ENCODE assay signal across 9 cellular contexts in the genomic region with DNA sequence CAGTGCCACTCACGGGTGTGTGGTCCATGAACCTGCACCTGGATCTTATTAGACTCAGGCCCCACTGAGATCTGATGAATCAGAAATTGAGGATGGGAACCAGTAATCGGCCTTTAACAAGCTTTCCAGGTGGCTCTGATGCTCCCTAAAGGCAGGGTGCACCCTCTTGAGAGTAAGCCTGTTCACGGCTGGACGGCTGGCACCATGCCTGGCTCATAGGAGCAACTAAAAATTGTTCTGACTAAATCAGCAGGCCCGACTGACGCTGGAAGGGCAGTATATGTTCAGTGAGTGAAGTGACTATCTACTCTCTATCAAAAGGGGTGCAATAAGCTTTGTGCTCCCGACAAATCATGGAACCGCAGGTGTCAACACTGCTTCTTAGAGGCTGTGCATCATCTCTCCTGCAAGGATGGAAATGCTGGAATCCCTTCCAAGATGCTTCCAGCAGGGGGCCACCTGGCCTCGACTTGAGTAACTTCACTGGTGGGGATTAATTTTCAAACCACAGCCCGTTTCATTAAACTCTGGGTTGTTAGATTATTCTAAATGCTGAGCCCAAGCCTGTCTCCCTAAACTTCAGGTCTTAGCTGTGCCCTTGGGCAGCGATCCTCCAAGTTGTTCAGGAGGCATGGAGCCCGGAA. TPM values are rescaled to one million over a fixed set of nuclear protein-coding genes. Genes with fewer than 3 reads are reported as not detected.
A peak's percentile ranks its signal among the peaks of the same experiment; 100 is the strongest.
DNase-seq lines count a peak whose midpoint lies in the region; ATAC-seq, FAIRE-seq and TF ChIP-seq lines count a peak whose summit lies in the region.
"Had no signal": no experiment of that assay in that cellular context is flagged by ENCODE, and none has a peak within 500 bp of the region (broad histone marks: within the 10 kb centered on the region; RNA-seq: fewer than 3 reads in every experiment).

No MANE protein-coding gene starts in this region.

- H3K27me3 ChIP-seq in CD4-positive, alpha-beta T cell (ENCODE audit: control insufficient read depth, insufficient read depth, low read length), result no peaks in the 10 kb centered on the region
- H3K27me3 ChIP-seq in K562 (ENCODE audit: control insufficient read depth in 2 of 2, insufficient read depth in 2 of 2, low read length in 2 of 2), result no peaks in the 10 kb centered on the region
- no peaks in the 10 kb centered on the region for H3K27me3 ChIP-seq in mesenchymal stem cell (ENCODE audit: control insufficient read depth in 1 of 2, insufficient read depth in 1 of 2, low read length in 2 of 2)
- H3K27me3 ChIP-seq in CD4-positive, alpha-beta memory T cell (ENCODE audit: insufficient read depth, low read length), result no peaks in the 10 kb centered on the region
- H3K27me3 ChIP-seq in effector memory CD4-positive, alpha-beta T cell (replicated peaks; ENCODE audit: control insufficient read depth, insufficient read depth, low read length, poor library complexity, severe bottlenecking), result no peaks in the 10 kb centered on the region
- no peaks in the 10 kb centered on the region for H3K27me3 ChIP-seq in suprapubic skin

- peaks cover under 1% of the 10 kb centered on the region; the same call in 1 of the 3 replicates for H3K36me3 ChIP-seq in K562 (ENCODE audit: control insufficient read depth, insufficient read depth, low read length)
- peaks cover 21 to 26% of the 10 kb centered on the region in 2 experiments for H3K36me3 ChIP-seq in mesenchymal stem cell (ENCODE audit: control insufficient read depth in 1 of 2, insufficient read depth in 2 of 2, low read depth in 1 of 2, low read length in 2 of 2)
- H3K36me3 ChIP-seq in CD4-positive, alpha-beta memory T cell (ENCODE audit: insufficient read depth, low read length), result peaks cover 7% of the 10 kb centered on the region
- H3K36me3 ChIP-seq in effector memory CD4-positive, alpha-beta T cell (ENCODE audit: control insufficient read depth, insufficient read depth, low read length), result peaks cover 7% of the 10 kb centered on the region
- peaks cover 27% of the 10 kb centered on the region for H3K36me3 ChIP-seq in suprapubic skin

- no peaks in the 10 kb centered on the region for H4K20me1 ChIP-seq in K562 (replicated peaks; ENCODE audit: control insufficient read depth, insufficient read depth, low read length)

- peaks cover 33% of the 10 kb centered on the region for H3K36me3 Mint-ChIP-seq in CD4-positive, alpha-beta T cell (ENCODE audit: low read depth)
- H3K36me3 Mint-ChIP-seq in CD4-positive, alpha-beta memory T cell, result peaks cover 29 to 35% of the 10 kb centered on the region in 2 donors

- no peak overlapping the region for H3K14ac ChIP-seq in mesenchymal stem cell (ENCODE audit: low read length in 2 of 2)

- 63% methylated on average over 8 of the region's 12 CpGs for WGBS in K562 (ENCODE audit: insufficient coverage, low coverage, missing lambda C conversion rate)
- WGBS in mesenchymal stem cell, result 89% methylated on average over 12 of the region's 12 CpGs
- 79% methylated on average over 12 of the region's 12 CpGs for WGBS in suprapubic skin

- no peak overlapping the region for H4K91ac ChIP-seq in mesenchymal stem cell (ENCODE audit: low read length)

- no peak overlapping the region for H2AK5ac ChIP-seq in mesenchymal stem cell (ENCODE audit: low read length, severe bottlenecking)

- H3K4me3 Mint-ChIP-seq in CD4-positive, alpha-beta T cell, result no peak overlapping the region
- no peak overlapping the region for H3K4me3 Mint-ChIP-seq in CD4-positive, alpha-beta memory T cell

- no peak overlapping the region for H3K9ac ChIP-seq in K562 (ENCODE audit: insufficient read depth in 1 of 2, low read depth in 2 of 2, low read length in 2 of 2)
- H3K9ac ChIP-seq in mesenchymal stem cell (ENCODE audit: low read length), result no peak overlapping the region

- no peak overlapping the region for H2BK15ac ChIP-seq in mesenchymal stem cell (ENCODE audit: low read depth, poor library complexity, severe bottlenecking)

- H2AFZ ChIP-seq in K562 (ENCODE audit: low read depth, low read length) (no peak overlapping the region), mesenchymal stem cell (ENCODE audit: low read depth, low read length) (no peak overlapping the region)

- intact Hi-C loops in CD4-positive, alpha-beta T cell (cut with DNase I, micrococcal nuclease), result no loop called here
- intact Hi-C loops in K562 (cut with micrococcal nuclease), result no loop called here
- intact Hi-C loops in CD4-positive, alpha-beta memory T cell (cut with micrococcal nuclease), result no loop called here

- in situ Hi-C loops in KBM-7 (cut with MboI; ENCODE audit: low pct_unique_long_range_greater_than_20kb, low sequenced_read_pairs) (no loop called here), K562 (cut with MboI) (no loop called here)

- POLR2A ChIA-PET in CD4-positive, alpha-beta T cell (lab: Charles Lee), result no interaction called here
- POLR2A ChIA-PET in K562 (lab: Yijun Ruan, JAX), result no interaction called here
- POLR2A ChIA-PET in CD4-positive, alpha-beta memory T cell (lab: Charles Lee; ENCODE audit: partially characterized antibody), result no interaction called here

- no peaks in the 10 kb centered on the region for H3K9me1 ChIP-seq in K562 (ENCODE audit: control insufficient read depth, insufficient read depth, low read length)

- H3K4me1 ChIP-seq in K562 (replicated peaks in 1 of 2; ENCODE audit: control insufficient read depth in 2 of 2, insufficient read depth in 2 of 2, low read length in 2 of 2), result no peaks in the 10 kb centered on the region
- no peaks in the 10 kb centered on the region for H3K4me1 ChIP-seq in mesenchymal stem cell (ENCODE audit: control insufficient read depth, insufficient read depth, low read depth, low read length)
- no peaks in the 10 kb centered on the region for H3K4me1 ChIP-seq in CD4-positive, alpha-beta memory T cell (ENCODE audit: insufficient read depth, low read length)
- H3K4me1 ChIP-seq in effector memory CD4-positive, alpha-beta T cell (ENCODE audit: control insufficient read depth, insufficient read depth, low read length, poor library complexity, severe bottlenecking), result no peaks in the 10 kb centered on the region
- no peaks in the 10 kb centered on the region for H3K4me1 ChIP-seq in suprapubic skin

- H3K4me2 ChIP-seq in K562 (ENCODE audit: insufficient read depth, low read length), result no peak overlapping the region
- no peak overlapping the region for H3K4me2 ChIP-seq in mesenchymal stem cell (ENCODE audit: low read length, poor library complexity, severe bottlenecking)

- H3K79me2 ChIP-seq in K562 (ENCODE audit: control insufficient read depth, insufficient read depth, low read length), result no peaks in the 10 kb centered on the region

- no peak for TF ChIP-seq EP300 in K562 (IDR thresholded peaks at IDR 0.05; ENCODE audit: low read length)
- no peak for TF ChIP-seq EP300 in suprapubic skin (IDR thresholded peaks at IDR 0.05)

- no peak overlapping the region for H3K27ac Mint-ChIP-seq in CD4-positive, alpha-beta T cell
- no peak overlapping the region for H3K27ac Mint-ChIP-seq in CD4-positive, alpha-beta memory T cell

- no peak overlapping the region for H4K8ac ChIP-seq in mesenchymal stem cell (ENCODE audit: low read length)

- no peaks in the 10 kb centered on the region for H3K9me3 ChIP-seq in CD4-positive, alpha-beta T cell (ENCODE audit: control insufficient read depth, low read length)
- H3K9me3 ChIP-seq in K562 (replicated peaks; ENCODE audit: control insufficient read depth, insufficient read depth, low read depth, low read length) (no peaks in the 10 kb centered on the region), mesenchymal stem cell (ENCODE audit: control insufficient read depth, low read length) (no peaks in the 10 kb centered on the region), suprapubic skin (no peaks in the 10 kb centered on the region)
- H3K9me3 ChIP-seq in CD4-positive, alpha-beta memory T cell (ENCODE audit: control insufficient read depth in 1 of 2, low read length in 2 of 2), result no peaks in the 10 kb centered on the region
- H3K9me3 ChIP-seq in effector memory CD4-positive, alpha-beta T cell (ENCODE audit: control insufficient read depth, low read length), result no peaks in the 10 kb centered on the region

- peaks cover 4% of the 10 kb centered on the region for H3K79me1 ChIP-seq in mesenchymal stem cell (replicated peaks; ENCODE audit: low read length, poor library complexity, severe bottlenecking)

- H3K9me3 Mint-ChIP-seq in CD4-positive, alpha-beta T cell, result no peaks in the 10 kb centered on the region
- H3K9me3 Mint-ChIP-seq in CD4-positive, alpha-beta memory T cell, result no peaks in the 10 kb centered on the region

- H3K27me3 Mint-ChIP-seq in CD4-positive, alpha-beta T cell, result no peaks in the 10 kb centered on the region
- no peaks in the 10 kb centered on the region for H3K27me3 Mint-ChIP-seq in CD4-positive, alpha-beta memory T cell

- FAIRE-seq in K562 (lab: Jason Lieb, UNC), result no peak

- H3K4me3 ChIP-seq in K562 (no peak overlapping the region), mesenchymal stem cell (ENCODE audit: insufficient read depth in 1 of 2, low read depth in 1 of 2, low read length in 2 of 2) (no peak overlapping the region), suprapubic skin (no peak overlapping the region)
- no peak overlapping the region for H3K4me3 ChIP-seq in CD4-positive, alpha-beta memory T cell (ENCODE audit: low read length in 2 of 2)
- no peak overlapping the region for H3K4me3 ChIP-seq in effector memory CD4-positive, alpha-beta T cell (ENCODE audit: insufficient read depth, low read depth, low read length, poor library complexity, severe bottlenecking)

- no peak overlapping the region for H2BK120ac ChIP-seq in mesenchymal stem cell (ENCODE audit: low read depth, low read length)

- H2BK5ac ChIP-seq in mesenchymal stem cell (ENCODE audit: low read depth, low read length, poor library complexity, severe bottlenecking), result no peak overlapping the region

- H2BK12ac ChIP-seq in mesenchymal stem cell (ENCODE audit: low read length in 2 of 2), result no peak overlapping the region

- CTCF ChIA-PET in CD4-positive, alpha-beta T cell (lab: Charles Lee), result no interaction called here
- CTCF ChIA-PET in K562 (lab: Yijun Ruan, JAX; ENCODE audit: low intra/inter-chr PET ratio), result interaction anchor here (0.6 kb wide), 1 partner anchor 238 kb away, joined by 3 read pairs; no protein-coding TSS in a partner anchor
- CTCF ChIA-PET in CD4-positive, alpha-beta memory T cell (lab: Charles Lee; ENCODE audit: partially characterized antibody), result interaction anchor here (1.3 to 1.6 kb wide), 3 partner anchors 8 to 73 kb away, joined by 4 read pairs; no protein-coding TSS in a partner anchor

- TF ChIP-seq POLR2A in K562 (conservative IDR thresholded peaks at IDR 0.05) (no peak), suprapubic skin (IDR thresholded peaks at IDR 0.05) (no peak)

- no peak for DNase-seq in CD4-positive, alpha-beta T cell
- peak; percentile 18 for DNase-seq in KBM-7
- DNase-seq in K562 (ENCODE audit: extremely low read depth in 1 of 4, low spot score in 3 of 4), result peak; percentile 7 to 30 (median 22)
- peak; percentile 32 for DNase-seq in mesenchymal stem cell
- DNase-seq in CD4-positive, alpha-beta memory T cell, result no peak
- DNase-seq in effector memory CD4-positive, alpha-beta T cell, result no peak
- DNase-seq in suprapubic skin (ENCODE audit: low spot score in 2 of 2), result no peak
- DNase-seq: activated effector memory CD4-positive, alpha-beta T cell treated with Interleukin-2 at 50 U/mL for 16 hours had no signal

- peak in 1 of 2 experiments; percentile 18; a peak in 1 of 4 replicates for TF ChIP-seq RAD21 in K562 (CRISPR knock-in tag; conservative IDR thresholded peaks at IDR 0.05 in 1 of 2, IDR thresholded peaks at IDR 0.05 in 1 of 2)

- H3K4ac ChIP-seq in mesenchymal stem cell (ENCODE audit: low read depth in 1 of 2, low read length in 2 of 2), result no peak overlapping the region

- peak; percentile 7 for TF ChIP-seq CTCF in CD4-positive, alpha-beta T cell (IDR thresholded peaks at IDR 0.05)
- TF ChIP-seq CTCF in K562 (IDR thresholded peaks at IDR 0.05 in 2 of 3, conservative IDR thresholded peaks at IDR 0.05 in 1 of 3; ENCODE audit: insufficient read depth in 2 of 3, low read depth in 1 of 3, low read length in 3 of 3) (peak; percentile 23 to 41 (median 40); a peak in 3 of 6 replicates), suprapubic skin (IDR thresholded peaks at IDR 0.05) (peak in 1 of 2 donors; percentile 8)

- ATAC-seq in CD4-positive, alpha-beta T cell (ENCODE audit: poor library complexity), result no peak
- ATAC-seq in K562 (peak; percentile 57; the same call in 2 of the 3 replicates), GM19397 (IDR thresholded peaks at IDR 0.05; ENCODE audit: unreplicated experiment) (no peak)

- no peaks in the 10 kb centered on the region for H3K4me1 Mint-ChIP-seq in CD4-positive, alpha-beta T cell (ENCODE audit: low read depth)
- no peaks in the 10 kb centered on the region for H3K4me1 Mint-ChIP-seq in CD4-positive, alpha-beta memory T cell

- no peak overlapping the region for H3K27ac ChIP-seq in CD4-positive, alpha-beta T cell (ENCODE audit: low read depth, low read length)
- H3K27ac ChIP-seq in K562 (ENCODE audit: extremely low read depth, low read depth, low read length), result no peak overlapping the region
- no peak overlapping the region for H3K27ac ChIP-seq in mesenchymal stem cell (ENCODE audit: low read length, poor library complexity, severe bottlenecking)
- no peak overlapping the region for H3K27ac ChIP-seq in CD4-positive, alpha-beta memory T cell (ENCODE audit: low read depth, low read length)
- H3K27ac ChIP-seq in effector memory CD4-positive, alpha-beta T cell (ENCODE audit: insufficient read depth, low read length, poor library complexity, severe bottlenecking), result no peak overlapping the region
- H3K27ac ChIP-seq in suprapubic skin, result no peak overlapping the region

- H3K18ac ChIP-seq in mesenchymal stem cell (ENCODE audit: low read depth in 1 of 2, low read length in 2 of 2), result no peak overlapping the region

- no peak overlapping the region for H3K23ac ChIP-seq in mesenchymal stem cell (ENCODE audit: low read length in 2 of 2)

- no TSS peak for BruUV-seq in K562 (replicated peaks; lab: Mats Ljungman, UMichigan)

RNA-seq across cellular contexts. Expression of a gene that starts 28.4 kb away (rescaled TPM):
- total RNA-seq in CD4-positive, alpha-beta T cell, result 1 to 10 TPM; 8.0 to 9.3 TPM
- 69.5 and 72.0 TPM in 2 replicates for total RNA-seq in K562 (2011; cell fraction: chromatin; rRNA removed; ENCODE audit: low replicate concordance)
- total RNA-seq in K562 (2011; cell fraction: nucleolus; rRNA removed), result 39.7 and 40.4 TPM in 2 replicates
- total RNA-seq in K562 (2011; cell fraction: nucleoplasm; rRNA removed), result 53.1 and 53.5 TPM in 2 replicates
- total RNA-seq in K562 (2014; rRNA removed) (13.6 and 14.5 TPM in 2 replicates), K562 (2014; rRNA removed; fragmentation: Illumina TruSeq; extraction: Trizol) (11.8 and 14.4 TPM in 2 replicates), K562 (2015; rRNA removed; fragmentation: Illumina TruSeq; extraction: Trizol) (10.0 TPM in 2 replicates), K562 (2021) (15.1 and 16.7 TPM in 2 replicates), suprapubic skin (10 to 100 TPM; 17.6 to 37.9 (median 21.0) TPM)
- polyA plus RNA-seq in K562 (2011; rRNA removed) (15.2 and 17.3 TPM in 2 replicates), K562 (2014; fragmentation: Illumina TruSeq; extraction: Trizol) (10.1 and 11.0 TPM in 2 replicates), K562 (2014; fragmentation: Nextera tagmentation; extraction: Ambion mirVana) (1 to 10 TPM; 3.5 to 3.6 TPM), K562 (2014; rRNA removed) (12.8 and 14.3 TPM in 2 replicates)
- 10.9 and 16.4 TPM in 2 replicates for polyA plus RNA-seq in K562 (2011; cell fraction: cytosol; rRNA removed)
- 69.1 and 95.5 TPM in 2 replicates for polyA plus RNA-seq in K562 (2011; cell fraction: nucleus; rRNA removed)
- 9.5 and 10.9 TPM in 2 replicates for polyA plus RNA-seq in K562 (2012)
- 18.1 and 25.7 TPM in 2 replicates for polyA minus RNA-seq in K562 (2011; rRNA and poly(A)+ RNA removed)
- 9.5 and 10.3 TPM in 2 replicates for polyA minus RNA-seq in K562 (2011; cell fraction: cytosol; rRNA and poly(A)+ RNA removed)
- polyA minus RNA-seq in K562 (2011; cell fraction: nucleus; rRNA and poly(A)+ RNA removed), result 24.1 and 34.4 TPM in 2 replicates
- polyA plus RNA-seq in mesenchymal stem cell (2013, experiment 1 of 2), result 5.4 TPM
- polyA plus RNA-seq in mesenchymal stem cell (2013, experiment 2 of 2), result 5.0 TPM
- total RNA-seq in CD4-positive, alpha-beta memory T cell, result 10 to 100 TPM; 25.7 to 27.7 TPM
- 1 to 10 TPM; 2.8 to 4.5 TPM for polyA plus RNA-seq in CD4-positive, alpha-beta memory T cell

RNA-seq across cellular contexts. Expression of a gene that starts 57.6 kb away (rescaled TPM):
- 1 to 10 TPM; 2.4 to 2.9 TPM for total RNA-seq in CD4-positive, alpha-beta T cell
- total RNA-seq in K562 (2011; cell fraction: chromatin; rRNA removed; ENCODE audit: low replicate concordance), result 0.81 and 1.0 TPM in 2 replicates
- total RNA-seq in K562 (2011; cell fraction: nucleolus; rRNA removed), result 0.17 and 0.66 TPM in 2 replicates
- 0.29 and 0.69 TPM in 2 replicates for total RNA-seq in K562 (2011; cell fraction: nucleoplasm; rRNA removed)
- 1.7 and 2.9 TPM in 2 replicates for total RNA-seq in K562 (2014; rRNA removed)
- total RNA-seq in K562 (2014; rRNA removed; fragmentation: Illumina TruSeq; extraction: Trizol), result 1.7 and 3.5 TPM in 2 replicates
- total RNA-seq in K562 (2015; rRNA removed; fragmentation: Illumina TruSeq; extraction: Trizol), result 0.98 and 1.1 TPM in 2 replicates
- 1.6 and 2.8 TPM in 2 replicates for total RNA-seq in K562 (2021)
- 1.1 and 1.5 TPM in 2 replicates for polyA plus RNA-seq in K562 (2011; rRNA removed)
- 1.3 and 1.4 TPM in 2 replicates for polyA plus RNA-seq in K562 (2011; cell fraction: cytosol; rRNA removed)
- polyA plus RNA-seq in K562 (2011; cell fraction: nucleus; rRNA removed), result 1.1 and 1.3 TPM in 2 replicates
- polyA plus RNA-seq in K562 (2012), result 2.0 and 2.7 TPM in 2 replicates
- polyA plus RNA-seq in K562 (2014; fragmentation: Illumina TruSeq; extraction: Trizol), result 1.7 and 2.1 TPM in 2 replicates
- polyA plus RNA-seq in K562 (2014; fragmentation: Nextera tagmentation; extraction: Ambion mirVana), result under 1 TPM; 0.20 to 0.38 TPM
- 1.6 and 3.2 TPM in 2 replicates for polyA plus RNA-seq in K562 (2014; rRNA removed)
- 0.69 and 1.1 TPM in 2 replicates for polyA minus RNA-seq in K562 (2011; rRNA and poly(A)+ RNA removed)
- 0.86 and 1.8 TPM in 2 replicates for polyA minus RNA-seq in K562 (2011; cell fraction: cytosol; rRNA and poly(A)+ RNA removed)
- polyA minus RNA-seq in K562 (2011; cell fraction: nucleus; rRNA and poly(A)+ RNA removed), result 0.67 TPM in 2 replicates
- 3.8 TPM for polyA plus RNA-seq in mesenchymal stem cell (2013, experiment 1 of 2)
- 4.5 TPM for polyA plus RNA-seq in mesenchymal stem cell (2013, experiment 2 of 2)
- 1 to 10 TPM; 6.7 to 9.6 TPM for total RNA-seq in CD4-positive, alpha-beta memory T cell
- 1 to 10 TPM; 4.4 to 7.7 TPM for polyA plus RNA-seq in CD4-positive, alpha-beta memory T cell
- 1 to 10 TPM; 1.5 to 4.2 (median 3.6) TPM for total RNA-seq in suprapubic skin

Comparison
In these comparisons a context has a peak if more than half of its experiments do, and no peak if none do; other contexts are left out.
1. DNase-seq: peak in KBM-7 (single experiment), K562 (4 of 4) and mesenchymal stem cell (single experiment); none in CD4-positive, alpha-beta T cell (0 of 10), CD4-positive, alpha-beta memory T cell (0 of 5), effector memory CD4-positive, alpha-beta T cell (0 of 3) and suprapubic skin (0 of 2).